13 cellular contexts compared by ENCODE assay signal in genomic region chr5:982377-983237, GRCh38. TPM values are rescaled to one million over a fixed set of nuclear protein-coding genes. Genes with fewer than 3 reads are reported as not detected.
DNase-seq lines count a peak whose midpoint lies in the region; ATAC-seq and TF ChIP-seq lines count a peak whose summit lies in the region.
"Had no signal": no experiment of that assay in that cellular context is flagged by ENCODE, and none has a peak within 500 bp of the region (broad histone marks: within the 10 kb centered on the region; RNA-seq: fewer than 3 reads in every experiment).

No MANE protein-coding gene starts in this region.

- no peak overlapping the region for H3K4me3 Mint-ChIP-seq in glutamatergic neuron (ENCODE audit: unreplicated experiment)
- H3K4me3 Mint-ChIP-seq: activated naive CD4-positive, alpha-beta T cell treated with anti-CD3 and anti-CD28 coated beads, Interleukin-2, amount 10 ng/mL, durations not matched to agents 7 days and 5 days; memory B cell had no signal

- intact Hi-C loops in Right ventricle myocardium superior (cut with DNase I) (no loop called here), Right ventricle myocardium inferior (cut with DNase I) (no loop called here), PC-3 (cut with micrococcal nuclease) (no loop called here), upper lobe of right lung (cut with DNase I) (no loop called here)

- DNase-seq in Right ventricle myocardium superior, result peak; percentile 29
- DNase-seq in Right ventricle myocardium inferior (ENCODE audit: missing footprints), result no peak
- DNase-seq in PC-3, result peak; percentile 23
- DNase-seq in glutamatergic neuron, result peak; percentile 63
- DNase-seq in upper lobe of right lung, result no peak
- no peak for DNase-seq in hypothalamus (lab: John Stamatoyannopoulos, UW)
- no peak for DNase-seq in stimulated activated CD8-positive, alpha-beta memory T cell treated with anti-CD3 and anti-CD28 coated beads, Interleukin-4, amount 100 ng/mL, for 48 hours
- DNase-seq: activated naive CD4-positive, alpha-beta T cell treated with anti-CD3 and anti-CD28 coated beads, Interleukin-2, amount 10 ng/mL, durations not matched to agents 7 days and 5 days; NCI-H1105; stimulated activated CD4-positive, alpha-beta T cell treated with anti-CD3 and anti-CD28 coated beads, Interleukin-2, amount 100 ng/mL, for 24 hours; trophoblast cell had no signal

- H3K4me2 ChIP-seq in PC-3 (ENCODE audit: low read length), result no peak overlapping the region

- no peaks in the 10 kb centered on the region for H3K36me3 ChIP-seq in PC-3 (ENCODE audit: low read depth, low read length)
- no peaks in the 10 kb centered on the region for H3K36me3 ChIP-seq in upper lobe of right lung

- CTCF ChIA-PET in PC-3 (lab: Charles Lee), result no interaction called here

- H3K79me2 ChIP-seq in PC-3 (ENCODE audit: low read length), result no peaks in the 10 kb centered on the region

- H3K9me3 Mint-ChIP-seq in glutamatergic neuron (ENCODE audit: unreplicated experiment), result peaks cover 13% of the 10 kb centered on the region

- no peak for ATAC-seq in Right ventricle myocardium superior (ENCODE audit: poor library complexity)
- ATAC-seq in Right ventricle myocardium inferior, result no peak
- ATAC-seq in PC-3, result peak; percentile 68
- peak; percentile 10 for ATAC-seq in upper lobe of right lung
- no peak for ATAC-seq in HG03139 (IDR thresholded peaks at IDR 0.05; ENCODE audit: unreplicated experiment)

- H3F3A ChIP-seq in PC-3 (ENCODE audit: low read length, unreplicated experiment), result no peaks in the 10 kb centered on the region

- TF ChIP-seq CTCF in PC-3 (conservative IDR thresholded peaks at IDR 0.05; ENCODE audit: low read depth, low read length), result peak; percentile 71
- TF ChIP-seq CTCF in glutamatergic neuron (IDR thresholded peaks at IDR 0.05; ENCODE audit: partially characterized antibody, unreplicated experiment), result peak; percentile 49
- TF ChIP-seq CTCF in upper lobe of right lung (IDR thresholded peaks at IDR 0.05), result no peak

- POLR2A ChIA-PET in PC-3 (lab: Charles Lee; ENCODE audit: unreplicated experiment), result no interaction called here

- H3K27me3 Mint-ChIP-seq in glutamatergic neuron (ENCODE audit: unreplicated experiment), result peaks cover 8% of the 10 kb centered on the region

- H3K9me3 ChIP-seq in PC-3 (ENCODE audit: low read length), result no peaks in the 10 kb centered on the region
- no peaks in the 10 kb centered on the region for H3K9me3 ChIP-seq in upper lobe of right lung

- no peak overlapping the region for H3K4me3 ChIP-seq in PC-3 (ENCODE audit: low read length)
- H3K4me3 ChIP-seq in upper lobe of right lung, result no peak overlapping the region

- H3K27ac ChIP-seq in PC-3 (ENCODE audit: low read length), result no peak overlapping the region
- H3K27ac ChIP-seq in upper lobe of right lung, result no peak overlapping the region

- no peaks in the 10 kb centered on the region for H3K4me1 ChIP-seq in PC-3 (ENCODE audit: insufficient read depth, low read length)
- peaks cover 3% of the 10 kb centered on the region for H3K4me1 ChIP-seq in upper lobe of right lung

- H4K20me1 ChIP-seq in PC-3 (ENCODE audit: low read length), result no peaks in the 10 kb centered on the region

- H3K9ac ChIP-seq in PC-3 (ENCODE audit: low read length), result no peak overlapping the region

- no peak overlapping the region for H2AFZ ChIP-seq in PC-3 (ENCODE audit: low read length)

- H3K9me2 ChIP-seq in PC-3 (replicated peaks; ENCODE audit: low read length), result no peaks in the 10 kb centered on the region

- H3K4me1 Mint-ChIP-seq in glutamatergic neuron (ENCODE audit: low read depth, unreplicated experiment), result peaks cover 11% of the 10 kb centered on the region

- no peak overlapping the region for H3K27ac Mint-ChIP-seq in glutamatergic neuron (ENCODE audit: unreplicated experiment)
- H3K27ac Mint-ChIP-seq: activated naive CD4-positive, alpha-beta T cell treated with anti-CD3 and anti-CD28 coated beads, Interleukin-2, amount 10 ng/mL, durations not matched to agents 7 days and 5 days; memory B cell had no signal

- H3K27me3 ChIP-seq in PC-3 (ENCODE audit: low read length) (peaks cover 36% of the 10 kb centered on the region), upper lobe of right lung (no peaks in the 10 kb centered on the region)

- peaks cover 26% of the 10 kb centered on the region for H3K36me3 Mint-ChIP-seq in glutamatergic neuron (ENCODE audit: unreplicated experiment)

- no TSS peak for BruUV-seq in PC-3 (replicated peaks; lab: Mats Ljungman, UMichigan)

RNA-seq across cellular contexts. Expression of gene NKD2, which starts 26.0 kb away (rescaled TPM):
- total RNA-seq in Right ventricle myocardium superior, result 2.8 TPM
- 4.4 TPM for total RNA-seq in Right ventricle myocardium inferior
- 1.6 and 6.7 TPM in 2 replicates for total RNA-seq in PC-3 (2014; rRNA removed)
- 41.7 TPM for total RNA-seq in glutamatergic neuron (ENCODE audit: unreplicated experiment)
- total RNA-seq in upper lobe of right lung, result 64.4 TPM

Comparison
In these comparisons a context has a peak if more than half of its experiments do, and no peak if none do; other contexts are left out.
1. DNase-seq: peak in Right ventricle myocardium superior (single experiment), PC-3 (single experiment) and glutamatergic neuron (single experiment); none in Right ventricle myocardium inferior (single experiment), upper lobe of right lung (single experiment), hypothalamus (0 of 51) and stimulated activated CD8-positive, alpha-beta memory T cell treated with anti-CD3 and anti-CD28 coated beads, Interleukin-4, amount 100 ng/mL, for 48 hours (single experiment).
2. ATAC-seq: peak in PC-3 (single experiment) and upper lobe of right lung (single experiment); none in Right ventricle myocardium superior (single experiment), Right ventricle myocardium inferior (single experiment) and HG03139 (single experiment).